ENCODE assay signal across 1 cellular context in genomic region chr3:197003461-197004385, GRCh38.
TF ChIP-seq lines count a peak whose summit lies in the region.

No MANE protein-coding gene starts in this region.

TF ChIP-seq in IMR-90, 13 proteins besides CTCF, POLR2A, EP300 and RAD21 (continued from another document):
- no peak for TF ChIP-seq BHLHE40 (IDR thresholded peaks at IDR 0.05; ENCODE audit: low read depth, low read length)
- TF ChIP-seq SMC3 (IDR thresholded peaks at IDR 0.05; ENCODE audit: low read depth, low read length) = no peak
- TF ChIP-seq MAFK (IDR thresholded peaks at IDR 0.05; ENCODE audit: low read depth, low read length) = no peak
TF ChIP-seq in IMR-90: peak in this region for 0.
